Comparison of ENCODE assay signal across 27 cellular contexts in genomic region chr3:157522646-157523045, GRCh38.
"Had no signal": no experiment of that assay in that cellular context is flagged by ENCODE, and none has a peak within 500 bp of the region (broad histone marks: within the 10 kb centered on the region; RNA-seq: fewer than 3 reads in every experiment).

No MANE protein-coding gene starts in this region.

- H3K27ac ChIP-seq: stomach, testis, thoracic aorta, thyroid gland, tibial artery, transverse colon, upper lobe of left lung, upper lobe of right lung, uterus, vagina had no signal

- ATAC-seq: stimulated activated effector memory CD8-positive, alpha-beta T cell treated with anti-CD3 and anti-CD28 coated beads, Interleukin-12 subunit alpha, Interleukin-12 subunit beta, amount 100 ng/mL, for 72 hours; stimulated activated memory B cell treated with anti-CD40 and anti-IgM and Interleukin-4, amounts not matched to agents 10 μg/mL and 1 μg/mL and 100 μg/mL, for 72 hours; stimulated activated naive B cell treated with anti-CD40 and anti-IgM and Interleukin-4, amounts not matched to agents 10 μg/mL and 1 μg/mL and 100 μg/mL, for 72 hours; stimulated activated naive CD8-positive, alpha-beta T cell treated with anti-CD3 and anti-CD28 coated beads, Interleukin-15, amount 100 ng/mL, for 72 hours; stimulated activated naive CD8-positive, alpha-beta T cell treated with anti-CD3 and anti-CD28 coated beads, Interleukin-15, Interleukin-2, amounts not matched to agents 100 U/mL and 50 U/mL, for 24 hours; upper lobe of right lung had no signal

- H3K27me3 Mint-ChIP-seq: stimulated activated memory B cell treated with anti-CD40 and anti-IgM and Interleukin-4, amounts not matched to agents 10 μg/mL and 1 μg/mL and 100 μg/mL, for 72 hours; stimulated activated naive CD8-positive, alpha-beta T cell treated with anti-CD3 and anti-CD28 coated beads, Interleukin-15, amount 100 ng/mL, for 72 hours; type B pancreatic cell had no signal

- H3K36me3 Mint-ChIP-seq: stimulated activated effector memory CD8-positive, alpha-beta T cell treated with anti-CD3 and anti-CD28 coated beads, Interleukin-12 subunit alpha, Interleukin-12 subunit beta, amount 100 ng/mL, for 72 hours; stimulated activated memory B cell treated with anti-CD40 and anti-IgM and Interleukin-4, amounts not matched to agents 10 μg/mL and 1 μg/mL and 100 μg/mL, for 72 hours; stimulated activated naive B cell treated with anti-CD40 and anti-IgM and Interleukin-4, amounts not matched to agents 10 μg/mL and 1 μg/mL and 100 μg/mL, for 72 hours; type B pancreatic cell had no signal

- H3K27me3 ChIP-seq: stomach, suprapubic skin, testis, thyroid gland, tibial artery, tibial nerve, transverse colon, upper lobe of left lung, upper lobe of right lung, uterus, vagina had no signal

- H3K4me3 Mint-ChIP-seq: stimulated activated effector memory CD8-positive, alpha-beta T cell treated with anti-CD3 and anti-CD28 coated beads, Interleukin-12 subunit alpha, Interleukin-12 subunit beta, amount 100 ng/mL, for 72 hours; stimulated activated memory B cell treated with anti-CD40 and anti-IgM and Interleukin-4, amounts not matched to agents 10 μg/mL and 1 μg/mL and 100 μg/mL, for 72 hours; stimulated activated naive B cell treated with anti-CD40 and anti-IgM and Interleukin-4, amounts not matched to agents 10 μg/mL and 1 μg/mL and 100 μg/mL, for 72 hours; stimulated activated naive CD8-positive, alpha-beta T cell treated with anti-CD3 and anti-CD28 coated beads, Interleukin-15, amount 100 ng/mL, for 72 hours; stimulated activated naive CD8-positive, alpha-beta T cell treated with anti-CD3 and anti-CD28 coated beads, Interleukin-15, Interleukin-2, amounts not matched to agents 100 ng/mL and 50 ng/mL, for 24 hours; type B pancreatic cell had no signal

- H3K4me3 ChIP-seq: stomach, suprapubic skin, testis, thoracic aorta, thyroid gland, tibial artery, tibial nerve, transverse colon, upper lobe of left lung, upper lobe of right lung, uterus, vagina had no signal

- H3K9me3 ChIP-seq: stomach, suprapubic skin, testis, thyroid gland, transverse colon, upper lobe of left lung, upper lobe of right lung, uterus, vagina had no signal

- H3K4me1 Mint-ChIP-seq: stimulated activated effector memory CD8-positive, alpha-beta T cell treated with anti-CD3 and anti-CD28 coated beads, Interleukin-12 subunit alpha, Interleukin-12 subunit beta, amount 100 ng/mL, for 72 hours; stimulated activated memory B cell treated with anti-CD40 and anti-IgM and Interleukin-4, amounts not matched to agents 10 μg/mL and 1 μg/mL and 100 μg/mL, for 72 hours; stimulated activated naive B cell treated with anti-CD40 and anti-IgM and Interleukin-4, amounts not matched to agents 10 μg/mL and 1 μg/mL and 100 μg/mL, for 72 hours; stimulated activated naive CD8-positive, alpha-beta T cell treated with anti-CD3 and anti-CD28 coated beads, Interleukin-15, amount 100 ng/mL, for 72 hours had no signal

- DNase-seq: stimulated activated CD4-positive, alpha-beta T cell treated with anti-CD3 and anti-CD28 coated beads, Interleukin-2, amount 100 ng/mL, for 48 hours; stimulated activated CD4-positive, alpha-beta T cell treated with anti-CD3 and anti-CD28 coated beads, Interleukin-4, amount 100 ng/mL, for 1 hour; stimulated activated CD4-positive, alpha-beta T cell treated with anti-CD3 and anti-CD28 coated beads, Interleukin-4, amount 100 ng/mL, for 24 hours; stimulated activated CD4-positive, alpha-beta T cell treated with anti-CD3 and anti-CD28 coated beads, Interleukin-4, amount 100 ng/mL, for 4 hours; stimulated activated CD8-positive, alpha-beta memory T cell treated with anti-CD3 and anti-CD28 coated beads, Interleukin-4, amount 100 ng/mL, for 48 hours; stimulated activated naive B cell treated with anti-CD40 and anti-IgM and Interleukin-4, amounts not matched to agents 10 μg/mL and 1 μg/mL and 100 μg/mL, for 72 hours; stimulated activated naive CD4-positive, alpha-beta T cell; stimulated activated naive CD4-positive, alpha-beta T cell treated with Interleukin-2 at 50 U/mL for 16 hours; stimulated activated naive CD8-positive, alpha-beta T cell treated with anti-CD3 and anti-CD28 coated beads, Interleukin-15, amount 100 ng/mL, for 72 hours; stimulated activated naive CD8-positive, alpha-beta T cell treated with anti-CD3 and anti-CD28 coated beads, Interleukin-15, Interleukin-2, amounts not matched to agents 100 U/mL and 50 U/mL, for 24 hours; stomach; testis; thyroid gland; tibial artery; transverse colon; trophoblast cell; upper lobe of left lung; upper lobe of right lung; uterus had no signal

- H3K4me1 ChIP-seq: stomach, suprapubic skin, testis, thyroid gland, transverse colon, upper lobe of left lung, upper lobe of right lung, uterus, vagina had no signal

- H3K27ac Mint-ChIP-seq: stimulated activated effector memory CD8-positive, alpha-beta T cell treated with anti-CD3 and anti-CD28 coated beads, Interleukin-12 subunit alpha, Interleukin-12 subunit beta, amount 100 ng/mL, for 72 hours; stimulated activated memory B cell treated with anti-CD40 and anti-IgM and Interleukin-4, amounts not matched to agents 10 μg/mL and 1 μg/mL and 100 μg/mL, for 72 hours; stimulated activated naive B cell treated with anti-CD40 and anti-IgM and Interleukin-4, amounts not matched to agents 10 μg/mL and 1 μg/mL and 100 μg/mL, for 72 hours; stimulated activated naive CD8-positive, alpha-beta T cell treated with anti-CD3 and anti-CD28 coated beads, Interleukin-15, Interleukin-2, amounts not matched to agents 100 ng/mL and 50 ng/mL, for 24 hours; type B pancreatic cell had no signal

- H3K9me3 Mint-ChIP-seq: stimulated activated effector memory CD8-positive, alpha-beta T cell treated with anti-CD3 and anti-CD28 coated beads, Interleukin-12 subunit alpha, Interleukin-12 subunit beta, amount 100 ng/mL, for 72 hours; stimulated activated memory B cell treated with anti-CD40 and anti-IgM and Interleukin-4, amounts not matched to agents 10 μg/mL and 1 μg/mL and 100 μg/mL, for 72 hours; stimulated activated naive CD8-positive, alpha-beta T cell treated with anti-CD3 and anti-CD28 coated beads, Interleukin-15, amount 100 ng/mL, for 72 hours; stimulated activated naive CD8-positive, alpha-beta T cell treated with anti-CD3 and anti-CD28 coated beads, Interleukin-15, Interleukin-2, amounts not matched to agents 100 ng/mL and 50 ng/mL, for 24 hours; type B pancreatic cell had no signal

- H3K36me3 ChIP-seq: stomach, suprapubic skin, thoracic aorta, thyroid gland, tibial artery, tibial nerve, transverse colon, upper lobe of left lung, upper lobe of right lung, uterus, vagina had no signal
